In the genomic region with DNA sequence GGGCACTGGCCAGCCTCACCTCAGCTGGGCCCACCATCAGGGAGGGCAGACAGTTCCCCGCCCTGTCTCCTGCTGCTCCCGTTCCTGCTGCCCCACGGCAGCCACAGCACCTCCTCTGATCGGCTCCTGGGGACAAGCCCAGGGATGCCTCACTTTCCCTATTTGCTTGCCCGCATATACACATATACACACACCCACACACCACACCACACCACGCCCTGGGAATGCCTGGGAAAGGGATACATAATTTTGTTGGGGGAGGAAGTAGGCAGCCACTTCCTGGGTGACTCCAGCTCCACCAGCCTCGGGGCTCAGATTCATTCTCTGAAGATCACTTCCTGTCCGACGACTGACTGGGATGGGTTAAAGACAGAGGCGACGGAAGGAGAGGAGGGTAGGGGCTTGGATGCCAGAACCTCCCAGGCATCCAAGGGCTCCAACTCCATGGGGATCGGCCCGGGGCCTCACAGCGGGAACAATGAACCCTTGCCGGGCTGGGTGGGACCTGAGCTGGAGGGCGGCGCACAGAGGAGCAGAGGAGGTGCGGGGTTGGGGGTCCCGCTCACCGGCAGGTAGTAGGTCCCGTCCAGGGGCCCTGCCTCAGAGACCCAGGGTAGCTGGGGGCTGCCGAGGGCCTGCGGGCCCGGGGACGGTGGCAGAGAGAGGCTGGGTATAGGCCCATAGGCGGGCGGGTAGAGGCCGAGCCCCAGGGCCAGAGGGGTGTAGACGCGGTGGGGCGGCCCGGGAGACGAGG, we compare ENCODE assay signal across 1 cellular context.
TF ChIP-seq lines count a peak whose summit lies in the region.

No MANE protein-coding gene starts in this region.

TF ChIP-seq in GM12878, 131 proteins besides CTCF, POLR2A, EP300 and RAD21 (continues in another document):
- TF ChIP-seq KLF5 (IDR thresholded peaks at IDR 0.05; ENCODE audit: partially characterized antibody), result no peak
- 0 out of 4 replicates have a peak, but pooled peaks of 1 of the 2 experiments have one; percentile 0 for TF ChIP-seq ETV6 (conservative IDR thresholded peaks at IDR 0.05 in 1 of 2, IDR thresholded peaks at IDR 0.05 in 1 of 2; ENCODE audit: borderline replicate concordance in 1 of 2, low read depth in 1 of 2)
- TF ChIP-seq IKZF1 (conservative IDR thresholded peaks at IDR 0.05), result peak; percentile 57; the same call in 1 of the 2 replicates
- TF ChIP-seq BHLHE40 (IDR thresholded peaks at IDR 0.05; ENCODE audit: borderline replicate concordance in 1 of 2, low read depth in 2 of 2, low read length in 1 of 2), result no peak
- TF ChIP-seq, protein P1, sequence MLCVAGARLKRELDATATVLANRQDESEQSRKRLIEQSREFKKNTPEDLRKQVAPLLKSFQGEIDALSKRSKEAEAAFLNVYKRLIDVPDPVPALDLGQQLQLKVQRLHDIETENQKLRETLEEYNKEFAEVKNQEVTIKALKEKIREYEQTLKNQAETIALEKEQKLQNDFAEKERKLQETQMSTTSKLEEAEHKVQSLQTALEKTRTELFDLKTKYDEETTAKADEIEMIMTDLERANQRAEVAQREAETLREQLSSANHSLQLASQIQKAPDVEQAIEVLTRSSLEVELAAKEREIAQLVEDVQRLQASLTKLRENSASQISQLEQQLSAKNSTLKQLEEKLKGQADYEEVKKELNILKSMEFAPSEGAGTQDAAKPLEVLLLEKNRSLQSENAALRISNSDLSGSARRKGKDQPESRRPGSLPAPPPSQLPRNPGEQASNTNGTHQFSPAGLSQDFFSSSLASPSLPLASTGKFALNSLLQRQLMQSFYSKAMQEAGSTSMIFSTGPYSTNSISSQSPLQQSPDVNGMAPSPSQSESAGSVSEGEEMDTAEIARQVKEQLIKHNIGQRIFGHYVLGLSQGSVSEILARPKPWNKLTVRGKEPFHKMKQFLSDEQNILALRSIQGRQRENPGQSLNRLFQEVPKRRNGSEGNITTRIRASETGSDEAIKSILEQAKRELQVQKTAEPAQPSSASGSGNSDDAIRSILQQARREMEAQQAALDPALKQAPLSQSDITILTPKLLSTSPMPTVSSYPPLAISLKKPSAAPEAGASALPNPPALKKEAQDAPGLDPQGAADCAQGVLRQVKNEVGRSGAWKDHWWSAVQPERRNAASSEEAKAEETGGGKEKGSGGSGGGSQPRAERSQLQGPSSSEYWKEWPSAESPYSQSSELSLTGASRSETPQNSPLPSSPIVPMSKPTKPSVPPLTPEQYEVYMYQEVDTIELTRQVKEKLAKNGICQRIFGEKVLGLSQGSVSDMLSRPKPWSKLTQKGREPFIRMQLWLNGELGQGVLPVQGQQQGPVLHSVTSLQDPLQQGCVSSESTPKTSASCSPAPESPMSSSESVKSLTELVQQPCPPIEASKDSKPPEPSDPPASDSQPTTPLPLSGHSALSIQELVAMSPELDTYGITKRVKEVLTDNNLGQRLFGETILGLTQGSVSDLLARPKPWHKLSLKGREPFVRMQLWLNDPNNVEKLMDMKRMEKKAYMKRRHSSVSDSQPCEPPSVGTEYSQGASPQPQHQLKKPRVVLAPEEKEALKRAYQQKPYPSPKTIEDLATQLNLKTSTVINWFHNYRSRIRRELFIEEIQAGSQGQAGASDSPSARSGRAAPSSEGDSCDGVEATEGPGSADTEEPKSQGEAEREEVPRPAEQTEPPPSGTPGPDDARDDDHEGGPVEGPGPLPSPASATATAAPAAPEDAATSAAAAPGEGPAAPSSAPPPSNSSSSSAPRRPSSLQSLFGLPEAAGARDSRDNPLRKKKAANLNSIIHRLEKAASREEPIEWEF (IDR thresholded peaks at IDR 0.05; ENCODE audit: insufficient replicate concordance, low read depth, low read length), result no peak
- TF ChIP-seq SMAD1 (IDR thresholded peaks at IDR 0.05; ENCODE audit: low read depth, partially characterized antibody), result no peak
- TF ChIP-seq MEF2B (IDR thresholded peaks at IDR 0.05; ENCODE audit: partially characterized antibody, poor library complexity, severe bottlenecking), result no peak
- TF ChIP-seq, protein P2, sequence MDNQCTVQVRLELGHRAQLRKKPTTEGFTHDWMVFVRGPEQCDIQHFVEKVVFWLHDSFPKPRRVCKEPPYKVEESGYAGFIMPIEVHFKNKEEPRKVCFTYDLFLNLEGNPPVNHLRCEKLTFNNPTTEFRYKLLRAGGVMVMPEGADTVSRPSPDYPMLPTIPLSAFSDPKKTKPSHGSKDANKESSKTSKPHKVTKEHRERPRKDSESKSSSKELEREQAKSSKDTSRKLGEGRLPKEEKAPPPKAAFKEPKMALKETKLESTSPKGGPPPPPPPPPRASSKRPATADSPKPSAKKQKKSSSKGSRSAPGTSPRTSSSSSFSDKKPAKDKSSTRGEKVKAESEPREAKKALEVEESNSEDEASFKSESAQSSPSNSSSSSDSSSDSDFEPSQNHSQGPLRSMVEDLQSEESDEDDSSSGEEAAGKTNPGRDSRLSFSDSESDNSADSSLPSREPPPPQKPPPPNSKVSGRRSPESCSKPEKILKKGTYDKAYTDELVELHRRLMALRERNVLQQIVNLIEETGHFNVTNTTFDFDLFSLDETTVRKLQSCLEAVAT (IDR thresholded peaks at IDR 0.05), result peak; percentile 83
- TF ChIP-seq WRNIP1 (IDR thresholded peaks at IDR 0.05; ENCODE audit: borderline replicate concordance, low read depth, low read length), result no peak
- TF ChIP-seq YY1 (IDR thresholded peaks at IDR 0.05; ENCODE audit: low read depth, low read length), result no peak
- no peak for TF ChIP-seq BACH1 (IDR thresholded peaks at IDR 0.05; ENCODE audit: borderline replicate concordance)
- no peak for TF ChIP-seq NR2C2 (IDR thresholded peaks at IDR 0.05; ENCODE audit: borderline replicate concordance, control insufficient read depth, insufficient read length, low read depth)
- no peak for TF ChIP-seq FOXK2 (IDR thresholded peaks at IDR 0.05)
- TF ChIP-seq SMC3 (IDR thresholded peaks at IDR 0.05; ENCODE audit: borderline replicate concordance, low read length), result no peak
- TF ChIP-seq BCL11A (IDR thresholded peaks at IDR 0.05; ENCODE audit: low read depth, low read length), result no peak
- no peak for TF ChIP-seq NFIC (IDR thresholded peaks at IDR 0.05; ENCODE audit: low read depth, low read length)
- TF ChIP-seq KAT2A (conservative IDR thresholded peaks at IDR 0.05; ENCODE audit: control insufficient read depth, low read depth, low read length), result no peak
- TF ChIP-seq LARP7 (IDR thresholded peaks at IDR 0.05), result no peak; the same call in 1 of the 2 replicates
- no peak for TF ChIP-seq SMARCA5 (IDR thresholded peaks at IDR 0.05)
- no peak for TF ChIP-seq NR2C1 (IDR thresholded peaks at IDR 0.05)
- TF ChIP-seq ZZZ3 (IDR thresholded peaks at IDR 0.05; ENCODE audit: control insufficient read depth, insufficient read length, low read depth), result no peak
- no peak for TF ChIP-seq STAT3 (IDR thresholded peaks at IDR 0.05; ENCODE audit: low read depth, low read length)
- TF ChIP-seq MTA3 (IDR thresholded peaks at IDR 0.05; ENCODE audit: borderline replicate concordance, low read length), result no peak
- TF ChIP-seq, protein P3, sequence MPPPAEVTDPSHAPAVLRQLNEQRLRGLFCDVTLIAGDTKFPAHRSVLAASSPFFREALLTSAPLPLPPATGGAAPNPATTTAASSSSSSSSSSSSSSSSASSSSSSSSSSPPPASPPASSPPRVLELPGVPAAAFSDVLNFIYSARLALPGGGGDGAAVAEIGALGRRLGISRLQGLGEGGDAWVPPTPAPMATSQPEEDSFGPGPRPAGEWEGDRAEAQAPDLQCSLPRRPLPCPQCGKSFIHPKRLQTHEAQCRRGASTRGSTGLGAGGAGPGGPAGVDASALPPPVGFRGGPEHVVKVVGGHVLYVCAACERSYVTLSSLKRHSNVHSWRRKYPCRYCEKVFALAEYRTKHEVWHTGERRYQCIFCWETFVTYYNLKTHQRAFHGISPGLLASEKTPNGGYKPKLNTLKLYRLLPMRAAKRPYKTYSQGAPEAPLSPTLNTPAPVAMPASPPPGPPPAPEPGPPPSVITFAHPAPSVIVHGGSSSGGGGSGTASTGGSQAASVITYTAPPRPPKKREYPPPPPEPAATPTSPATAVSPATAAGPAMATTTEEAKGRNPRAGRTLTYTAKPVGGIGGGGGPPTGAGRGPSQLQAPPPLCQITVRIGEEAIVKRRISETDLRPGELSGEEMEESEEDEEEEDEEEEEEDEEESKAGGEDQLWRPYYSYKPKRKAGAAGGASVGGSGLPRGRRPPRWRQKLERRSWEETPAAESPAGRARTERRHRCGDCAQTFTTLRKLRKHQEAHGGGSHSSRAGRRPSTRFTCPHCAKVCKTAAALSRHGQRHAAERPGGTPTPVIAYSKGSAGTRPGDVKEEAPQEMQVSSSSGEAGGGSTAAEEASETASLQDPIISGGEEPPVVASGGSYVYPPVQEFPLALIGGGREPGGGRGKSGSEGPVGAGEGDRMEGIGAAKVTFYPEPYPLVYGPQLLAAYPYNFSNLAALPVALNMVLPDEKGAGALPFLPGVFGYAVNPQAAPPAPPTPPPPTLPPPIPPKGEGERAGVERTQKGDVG (CRISPR knock-in tag; IDR thresholded peaks at IDR 0.05), result no peak
- TF ChIP-seq RELA (IDR thresholded peaks at IDR 0.05; ENCODE audit: borderline replicate concordance, partially characterized antibody), result no peak
- no peak for TF ChIP-seq HDAC2 (IDR thresholded peaks at IDR 0.05)
- no peak for TF ChIP-seq MEF2A (IDR thresholded peaks at IDR 0.05; ENCODE audit: insufficient read depth, low read depth, low read length)
- TF ChIP-seq SP1 (IDR thresholded peaks at IDR 0.05; ENCODE audit: low read depth, low read length), result no peak
- TF ChIP-seq SKIL (IDR thresholded peaks at IDR 0.05; ENCODE audit: low read depth, poor library complexity, severe bottlenecking), result peak; percentile 12
- TF ChIP-seq KDM1A (IDR thresholded peaks at IDR 0.05; ENCODE audit: borderline replicate concordance), result no peak
- TF ChIP-seq CHD4 (IDR thresholded peaks at IDR 0.05), result no peak
- TF ChIP-seq ZBED1 (IDR thresholded peaks at IDR 0.05; ENCODE audit: borderline replicate concordance), result no peak
- no peak for TF ChIP-seq CBX5 (IDR thresholded peaks at IDR 0.05; ENCODE audit: low read depth)
- TF ChIP-seq CHD2 (IDR thresholded peaks at IDR 0.05; ENCODE audit: borderline replicate concordance, low read depth, low read length), result 0 out of 2 replicates have a peak, but pooled peaks have one; percentile 12
- no peak for TF ChIP-seq SUZ12 (IDR thresholded peaks at IDR 0.05; ENCODE audit: unreplicated experiment)
- no peak for TF ChIP-seq NRF1 (conservative IDR thresholded peaks at IDR 0.05; ENCODE audit: low read depth, low read length)
- peak; percentile 38; the same call in 1 of the 2 replicates for TF ChIP-seq EED (IDR thresholded peaks at IDR 0.05; ENCODE audit: low read depth)
- no peak for TF ChIP-seq ZNF274 (IDR thresholded peaks at IDR 0.05; ENCODE audit: insufficient read depth, insufficient read length)
- no peak for TF ChIP-seq FOS (IDR thresholded peaks at IDR 0.05; ENCODE audit: borderline replicate concordance, extremely low read depth, insufficient read length)
- TF ChIP-seq EZH2 (IDR thresholded peaks at IDR 0.05; ENCODE audit: borderline replicate concordance, control insufficient read depth, low read depth, low read length), result no peak
- TF ChIP-seq TBL1XR1 (IDR thresholded peaks at IDR 0.05; ENCODE audit: low read depth, low read length), result no peak
- TF ChIP-seq GATAD2B (conservative IDR thresholded peaks at IDR 0.05; ENCODE audit: low read depth), result no peak
- TF ChIP-seq HCFC1 (IDR thresholded peaks at IDR 0.05; ENCODE audit: low read length), result no peak
- TF ChIP-seq ZNF24 (IDR thresholded peaks at IDR 0.05), result no peak
- TF ChIP-seq ATF3 (IDR thresholded peaks at IDR 0.05; ENCODE audit: borderline replicate concordance, extremely low read depth, low read depth, low read length), result no peak
- no peak for TF ChIP-seq JUNB (IDR thresholded peaks at IDR 0.05)
- no peak for TF ChIP-seq RUNX3 (IDR thresholded peaks at IDR 0.05; ENCODE audit: low read length)
- TF ChIP-seq JUND (IDR thresholded peaks at IDR 0.05; ENCODE audit: low read depth, low read length), result no peak
- peak; percentile 26; the same call in 1 of the 2 replicates for TF ChIP-seq SMAD5 (IDR thresholded peaks at IDR 0.05; ENCODE audit: low read depth)
- no peak for TF ChIP-seq CBX3 (IDR thresholded peaks at IDR 0.05; ENCODE audit: borderline replicate concordance, low read depth)
- TF ChIP-seq, protein P4, sequence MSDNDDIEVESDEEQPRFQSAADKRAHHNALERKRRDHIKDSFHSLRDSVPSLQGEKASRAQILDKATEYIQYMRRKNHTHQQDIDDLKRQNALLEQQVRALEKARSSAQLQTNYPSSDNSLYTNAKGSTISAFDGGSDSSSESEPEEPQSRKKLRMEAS (IDR thresholded peaks at IDR 0.05; ENCODE audit: low read depth, low read length), result no peak; the same call in 1 of the 2 replicates
- no peak for TF ChIP-seq USF2 (IDR thresholded peaks at IDR 0.05; ENCODE audit: borderline replicate concordance, low read depth, low read length)
